ENCODE assay signal across 1 cellular context in the genomic region with DNA sequence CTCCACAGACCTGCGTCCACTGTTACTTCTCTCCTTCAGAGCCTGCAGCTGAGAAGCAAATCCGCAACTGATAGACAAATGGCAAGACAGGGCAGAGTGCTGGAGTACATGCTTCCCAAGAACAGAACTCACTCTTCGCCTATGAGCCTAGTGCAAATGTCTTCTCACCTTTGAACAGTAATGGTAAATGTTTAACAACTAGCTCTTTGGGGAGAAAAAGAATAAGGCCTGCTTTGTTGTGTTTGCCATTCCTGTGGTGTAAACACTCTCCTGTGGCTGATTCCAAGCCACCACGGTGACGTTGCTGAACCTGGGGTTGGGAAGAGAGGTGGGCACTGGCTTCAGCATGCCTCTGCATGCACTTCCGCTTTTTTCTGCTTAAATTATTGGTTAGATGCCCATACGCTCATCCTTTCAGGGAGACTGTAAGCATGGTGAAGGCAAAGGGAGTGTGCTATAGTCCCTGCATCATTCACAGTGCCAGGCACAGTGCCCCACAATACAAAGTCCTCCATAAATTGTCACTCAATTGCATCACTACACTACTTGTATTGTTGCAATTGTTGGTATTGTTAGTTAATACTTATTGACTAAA.
A peak's percentile ranks its signal among the peaks of the same experiment; 100 is the strongest.
TF ChIP-seq lines count a peak whose summit lies in the region.

No MANE protein-coding gene starts in this region.

TF ChIP-seq in HepG2, 621 proteins besides CTCF, POLR2A, EP300 and RAD21 (continued from another document and continues in another):
- TF ChIP-seq MTERF4 (CRISPR knock-in tag; IDR thresholded peaks at IDR 0.05) (no peak), IKZF1 (IDR thresholded peaks at IDR 0.05) (no peak), ZNF3 (CRISPR knock-in tag; IDR thresholded peaks at IDR 0.05) (no peak), ZNF646 (CRISPR knock-in tag; IDR thresholded peaks at IDR 0.05) (0 out of 2 replicates have a peak, but pooled peaks have one; percentile 26), SMAD9 (CRISPR knock-in tag; IDR thresholded peaks at IDR 0.05) (no peak), HES4 (CRISPR knock-in tag; IDR thresholded peaks at IDR 0.05; ENCODE audit: borderline replicate concordance) (no peak), NCOA5 (CRISPR knock-in tag; IDR thresholded peaks at IDR 0.05) (no peak), SMAD3 (CRISPR knock-in tag; IDR thresholded peaks at IDR 0.05) (0 out of 2 replicates have a peak, but pooled peaks have one; percentile 42), GZF1 (CRISPR knock-in tag; IDR thresholded peaks at IDR 0.05) (no peak), HNRNPL (IDR thresholded peaks at IDR 0.05; ENCODE audit: low read depth, low read length) (0 out of 2 replicates have a peak, but pooled peaks have one; percentile 35), TBP (CRISPR knock-in tag; IDR thresholded peaks at IDR 0.05) (no peak), ZBTB33 (CRISPR knock-in tag; IDR thresholded peaks at IDR 0.05) (no peak), ZNF563 (CRISPR knock-in tag; IDR thresholded peaks at IDR 0.05) (peak; percentile 75; the same call in 1 of the 2 replicates), SRF (IDR thresholded peaks at IDR 0.05; ENCODE audit: low read depth, low read length) (no peak), GLI4 (CRISPR knock-in tag; IDR thresholded peaks at IDR 0.05; ENCODE audit: borderline replicate concordance) (no peak), FUBP1 (CRISPR knock-in tag; IDR thresholded peaks at IDR 0.05; ENCODE audit: borderline replicate concordance) (no peak)
- TF ChIP-seq, protein P1, sequence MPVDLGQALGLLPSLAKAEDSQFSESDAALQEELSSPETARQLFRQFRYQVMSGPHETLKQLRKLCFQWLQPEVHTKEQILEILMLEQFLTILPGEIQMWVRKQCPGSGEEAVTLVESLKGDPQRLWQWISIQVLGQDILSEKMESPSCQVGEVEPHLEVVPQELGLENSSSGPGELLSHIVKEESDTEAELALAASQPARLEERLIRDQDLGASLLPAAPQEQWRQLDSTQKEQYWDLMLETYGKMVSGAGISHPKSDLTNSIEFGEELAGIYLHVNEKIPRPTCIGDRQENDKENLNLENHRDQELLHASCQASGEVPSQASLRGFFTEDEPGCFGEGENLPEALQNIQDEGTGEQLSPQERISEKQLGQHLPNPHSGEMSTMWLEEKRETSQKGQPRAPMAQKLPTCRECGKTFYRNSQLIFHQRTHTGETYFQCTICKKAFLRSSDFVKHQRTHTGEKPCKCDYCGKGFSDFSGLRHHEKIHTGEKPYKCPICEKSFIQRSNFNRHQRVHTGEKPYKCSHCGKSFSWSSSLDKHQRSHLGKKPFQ (CRISPR knock-in tag; IDR thresholded peaks at IDR 0.05; ENCODE audit: insufficient replicate concordance) = no peak
- TF ChIP-seq, protein P2, sequence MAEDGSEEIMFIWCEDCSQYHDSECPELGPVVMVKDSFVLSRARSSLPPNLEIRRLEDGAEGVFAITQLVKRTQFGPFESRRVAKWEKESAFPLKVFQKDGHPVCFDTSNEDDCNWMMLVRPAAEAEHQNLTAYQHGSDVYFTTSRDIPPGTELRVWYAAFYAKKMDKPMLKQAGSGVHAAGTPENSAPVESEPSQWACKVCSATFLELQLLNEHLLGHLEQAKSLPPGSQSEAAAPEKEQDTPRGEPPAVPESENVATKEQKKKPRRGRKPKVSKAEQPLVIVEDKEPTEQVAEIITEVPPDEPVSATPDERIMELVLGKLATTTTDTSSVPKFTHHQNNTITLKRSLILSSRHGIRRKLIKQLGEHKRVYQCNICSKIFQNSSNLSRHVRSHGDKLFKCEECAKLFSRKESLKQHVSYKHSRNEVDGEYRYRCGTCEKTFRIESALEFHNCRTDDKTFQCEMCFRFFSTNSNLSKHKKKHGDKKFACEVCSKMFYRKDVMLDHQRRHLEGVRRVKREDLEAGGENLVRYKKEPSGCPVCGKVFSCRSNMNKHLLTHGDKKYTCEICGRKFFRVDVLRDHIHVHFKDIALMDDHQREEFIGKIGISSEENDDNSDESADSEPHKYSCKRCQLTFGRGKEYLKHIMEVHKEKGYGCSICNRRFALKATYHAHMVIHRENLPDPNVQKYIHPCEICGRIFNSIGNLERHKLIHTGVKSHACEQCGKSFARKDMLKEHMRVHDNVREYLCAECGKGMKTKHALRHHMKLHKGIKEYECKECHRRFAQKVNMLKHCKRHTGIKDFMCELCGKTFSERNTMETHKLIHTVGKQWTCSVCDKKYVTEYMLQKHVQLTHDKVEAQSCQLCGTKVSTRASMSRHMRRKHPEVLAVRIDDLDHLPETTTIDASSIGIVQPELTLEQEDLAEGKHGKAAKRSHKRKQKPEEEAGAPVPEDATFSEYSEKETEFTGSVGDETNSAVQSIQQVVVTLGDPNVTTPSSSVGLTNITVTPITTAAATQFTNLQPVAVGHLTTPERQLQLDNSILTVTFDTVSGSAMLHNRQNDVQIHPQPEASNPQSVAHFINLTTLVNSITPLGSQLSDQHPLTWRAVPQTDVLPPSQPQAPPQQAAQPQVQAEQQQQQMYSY (CRISPR knock-in tag; IDR thresholded peaks at IDR 0.05) = no peak
- TF ChIP-seq, protein P3, sequence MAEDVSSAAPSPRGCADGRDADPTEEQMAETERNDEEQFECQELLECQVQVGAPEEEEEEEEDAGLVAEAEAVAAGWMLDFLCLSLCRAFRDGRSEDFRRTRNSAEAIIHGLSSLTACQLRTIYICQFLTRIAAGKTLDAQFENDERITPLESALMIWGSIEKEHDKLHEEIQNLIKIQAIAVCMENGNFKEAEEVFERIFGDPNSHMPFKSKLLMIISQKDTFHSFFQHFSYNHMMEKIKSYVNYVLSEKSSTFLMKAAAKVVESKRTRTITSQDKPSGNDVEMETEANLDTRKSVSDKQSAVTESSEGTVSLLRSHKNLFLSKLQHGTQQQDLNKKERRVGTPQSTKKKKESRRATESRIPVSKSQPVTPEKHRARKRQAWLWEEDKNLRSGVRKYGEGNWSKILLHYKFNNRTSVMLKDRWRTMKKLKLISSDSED (CRISPR knock-in tag; IDR thresholded peaks at IDR 0.05) = no peak
- TF ChIP-seq, protein P4, sequence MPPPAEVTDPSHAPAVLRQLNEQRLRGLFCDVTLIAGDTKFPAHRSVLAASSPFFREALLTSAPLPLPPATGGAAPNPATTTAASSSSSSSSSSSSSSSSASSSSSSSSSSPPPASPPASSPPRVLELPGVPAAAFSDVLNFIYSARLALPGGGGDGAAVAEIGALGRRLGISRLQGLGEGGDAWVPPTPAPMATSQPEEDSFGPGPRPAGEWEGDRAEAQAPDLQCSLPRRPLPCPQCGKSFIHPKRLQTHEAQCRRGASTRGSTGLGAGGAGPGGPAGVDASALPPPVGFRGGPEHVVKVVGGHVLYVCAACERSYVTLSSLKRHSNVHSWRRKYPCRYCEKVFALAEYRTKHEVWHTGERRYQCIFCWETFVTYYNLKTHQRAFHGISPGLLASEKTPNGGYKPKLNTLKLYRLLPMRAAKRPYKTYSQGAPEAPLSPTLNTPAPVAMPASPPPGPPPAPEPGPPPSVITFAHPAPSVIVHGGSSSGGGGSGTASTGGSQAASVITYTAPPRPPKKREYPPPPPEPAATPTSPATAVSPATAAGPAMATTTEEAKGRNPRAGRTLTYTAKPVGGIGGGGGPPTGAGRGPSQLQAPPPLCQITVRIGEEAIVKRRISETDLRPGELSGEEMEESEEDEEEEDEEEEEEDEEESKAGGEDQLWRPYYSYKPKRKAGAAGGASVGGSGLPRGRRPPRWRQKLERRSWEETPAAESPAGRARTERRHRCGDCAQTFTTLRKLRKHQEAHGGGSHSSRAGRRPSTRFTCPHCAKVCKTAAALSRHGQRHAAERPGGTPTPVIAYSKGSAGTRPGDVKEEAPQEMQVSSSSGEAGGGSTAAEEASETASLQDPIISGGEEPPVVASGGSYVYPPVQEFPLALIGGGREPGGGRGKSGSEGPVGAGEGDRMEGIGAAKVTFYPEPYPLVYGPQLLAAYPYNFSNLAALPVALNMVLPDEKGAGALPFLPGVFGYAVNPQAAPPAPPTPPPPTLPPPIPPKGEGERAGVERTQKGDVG (CRISPR knock-in tag; IDR thresholded peaks at IDR 0.05; ENCODE audit: borderline replicate concordance) = 0 out of 2 replicates have a peak, but pooled peaks have one; percentile 23
